ENCODE assay signal across 8 cellular contexts in the genomic region with DNA sequence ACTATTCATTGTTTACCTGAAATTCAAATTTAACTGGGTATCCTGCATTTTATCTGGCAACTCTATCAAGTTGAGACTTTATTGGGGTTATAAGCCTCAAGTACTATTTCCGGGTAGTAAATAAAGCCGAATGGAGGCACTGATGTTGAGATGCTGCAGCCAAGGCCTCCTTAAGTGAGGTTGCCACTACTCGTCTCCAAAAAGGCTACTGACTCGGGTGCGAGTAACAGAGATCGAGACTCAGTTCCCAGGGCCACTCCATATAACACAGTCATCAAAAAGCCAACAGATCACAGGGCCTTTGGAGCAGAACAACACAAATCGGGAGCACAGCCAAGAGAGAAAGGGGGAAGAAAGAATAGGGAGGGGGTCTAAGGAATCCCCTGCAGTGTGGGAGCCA. TPM values are rescaled to one million over a fixed set of nuclear protein-coding genes. Genes with fewer than 3 reads are reported as not detected.
DNase-seq lines count a peak whose midpoint lies in the region; ATAC-seq, FAIRE-seq and TF ChIP-seq lines count a peak whose summit lies in the region.

No MANE protein-coding gene starts in this region.

- H2AFZ ChIP-seq in HepG2 (ENCODE audit: low read length), result no peak overlapping the region

- peaks cover 0 to 1% (median 0%) of the 10 kb centered on the region in 3 donors for H3K27me3 Mint-ChIP-seq in CD14-positive monocyte (ENCODE audit: low read depth in 3 of 3)

- H3K79me2 ChIP-seq in HepG2 (ENCODE audit: insufficient read depth, low read length), result peaks cover 71% of the 10 kb centered on the region

- peak overlapping the region; percentile 84 for H3K4me2 ChIP-seq in HepG2 (ENCODE audit: low read depth, low read length)

- H3K4me3 Mint-ChIP-seq in CD14-positive monocyte, result peak overlapping the region; percentile 99 to 100

- peak overlapping the region; percentile 85 to 99 (median 99) for H3K4me3 ChIP-seq in breast epithelium
- H3K4me3 ChIP-seq in HepG2 (replicated peaks in 1 of 3; ENCODE audit: insufficient read depth in 1 of 3, low read depth in 2 of 3, low read length in 3 of 3), result peak overlapping the region; percentile 81 to 98 (median 98)
- H3K4me3 ChIP-seq in transverse colon, result peak overlapping the region; percentile 73 to 97 (median 84)

- H3K4me1 Mint-ChIP-seq in CD14-positive monocyte, result peaks cover 84% of the 10 kb centered on the region

- TF ChIP-seq POLR2A in breast epithelium (IDR thresholded peaks at IDR 0.05), result no peak
- no peak for TF ChIP-seq POLR2A in HepG2 (IDR thresholded peaks at IDR 0.05; ENCODE audit: insufficient read depth in 1 of 2, low read depth in 2 of 2, low read length in 2 of 2)
- no peak for TF ChIP-seq POLR2A in transverse colon (IDR thresholded peaks at IDR 0.05)

- peak overlapping the region; percentile 99 for H3K9ac ChIP-seq in HepG2 (ENCODE audit: insufficient read depth, low read depth, low read length)

- FAIRE-seq in HepG2 (lab: Jason Lieb, UNC), result no peak

- POLR2A ChIA-PET in HepG2 (lab: Yijun Ruan, JAX), result no interaction called here

- no peaks in the 10 kb centered on the region for H3K9me3 Mint-ChIP-seq in CD14-positive monocyte

- TF ChIP-seq CTCF in CD14-positive monocyte (IDR thresholded peaks at IDR 0.05) (no peak), breast epithelium (IDR thresholded peaks at IDR 0.05) (no peak), HepG2 (CRISPR knock-in tag; IDR thresholded peaks at IDR 0.05) (no peak), transverse colon (IDR thresholded peaks at IDR 0.05) (no peak)

- H3K9me3 ChIP-seq in KOPT-K1 (ENCODE audit: insufficient read depth, low read length, poor library complexity, severe bottlenecking) (no peaks in the 10 kb centered on the region), breast epithelium (no peaks in the 10 kb centered on the region), HepG2 (ENCODE audit: low read length) (no peaks in the 10 kb centered on the region), transverse colon (no peaks in the 10 kb centered on the region)

- 0% methylated on average over 7 of the region's 7 CpGs for WGBS in HepG2 (ENCODE audit: low lambda C conversion rate)
- 1% methylated on average over 7 of the region's 7 CpGs; no CpG with 5 or more reads in 1 of the 2 donors for WGBS in transverse colon (ENCODE audit: low coverage in 1 of 2), 2 donors

- peak overlapping the region; percentile 88 for H3K27ac ChIP-seq in KOPT-K1 (ENCODE audit: low read depth, low read length, poor library complexity, severe bottlenecking)
- peak overlapping the region; percentile 90 to 96 for H3K27ac ChIP-seq in breast epithelium
- peak overlapping the region; percentile 83 for H3K27ac ChIP-seq in HepG2 (ENCODE audit: extremely low read length, insufficient read depth, low read length)
- peak overlapping the region; percentile 87 to 97 (median 94) for H3K27ac ChIP-seq in transverse colon

- in situ Hi-C loops in HepG2 (cut with HindIII; ENCODE audit: extremely low pct_ligation_motif_present, low pct_unique_long_range_greater_than_20kb), result no loop called here
- in situ Hi-C loops in transverse colon (cut with MboI; ENCODE audit: low pct_ligation_motif_present in 1 of 4, low pct_unique_long_range_greater_than_20kb in 1 of 4, low sequenced_read_pairs in 3 of 4), result no loop called here

- peaks cover 0 to 20% of the 10 kb centered on the region in 2 donors for H3K4me1 ChIP-seq in breast epithelium
- peaks cover 43% of the 10 kb centered on the region for H3K4me1 ChIP-seq in HepG2 (ENCODE audit: insufficient read depth, low read length)
- peaks cover 7 to 33% (median 20%) of the 10 kb centered on the region in 4 donors for H3K4me1 ChIP-seq in transverse colon

- peaks cover 35% of the 10 kb centered on the region for H4K20me1 ChIP-seq in HepG2 (ENCODE audit: insufficient read depth, low read length)

- H3K27me3 ChIP-seq in breast epithelium (no peaks in the 10 kb centered on the region), HepG2 (ENCODE audit: control insufficient read depth in 1 of 2, insufficient read depth in 2 of 2, low read length in 2 of 2) (peaks cover 0 to 4% of the 10 kb centered on the region in 2 experiments; a peak in 1 of 5 replicates), transverse colon (no peaks in the 10 kb centered on the region)

- DNase-seq in CD14-positive monocyte (ENCODE audit: low spot score), result no peak
- no peak for DNase-seq in breast epithelium (ENCODE audit: low spot score in 2 of 2)
- no peak for DNase-seq in HepG2 (ENCODE audit: low spot score)
- no peak for DNase-seq in transverse colon
- DNase-seq in NCI-H748 (lab: John Stamatoyannopoulos, UW; ENCODE audit: unreplicated experiment), result no peak
- no peak for DNase-seq in NCI-H226
- DNase-seq in AML-193 (lab: John Stamatoyannopoulos, UW), result no peak

- no peak for TF ChIP-seq EP300 in HepG2 (IDR thresholded peaks at IDR 0.05; ENCODE audit: low read depth in 2 of 2, low read length in 2 of 2)
- no peak for TF ChIP-seq EP300 in HepG2 (CRISPR knock-in tag; IDR thresholded peaks at IDR 0.05; ENCODE audit: borderline replicate concordance)
- no peak for TF ChIP-seq EP300 in transverse colon (IDR thresholded peaks at IDR 0.05; ENCODE audit: low read depth)

- BruUV-seq in HepG2 (replicated peaks; lab: Mats Ljungman, UMichigan), result no TSS peak

- H3K27ac Mint-ChIP-seq in CD14-positive monocyte, result peak overlapping the region; percentile 97 to 100 (median 100)

- H3K36me3 ChIP-seq in KOPT-K1 (ENCODE audit: insufficient read depth, low read length) (peaks cover 68% of the 10 kb centered on the region), breast epithelium (peaks cover 4% of the 10 kb centered on the region), HepG2 (replicated peaks in 1 of 2; ENCODE audit: control insufficient read depth in 1 of 2, insufficient read depth in 2 of 2, low read length in 2 of 2) (peaks cover 11 to 41% of the 10 kb centered on the region in 2 experiments), transverse colon (peaks cover 0 to 23% (median 10%) of the 10 kb centered on the region in 4 donors)

- no peak for TF ChIP-seq RAD21 in HepG2 (CRISPR knock-in tag; IDR thresholded peaks at IDR 0.05)

- no peak; the same call in 2 of the 3 replicates for ATAC-seq in HepG2

- H3K36me3 Mint-ChIP-seq in CD14-positive monocyte, result peaks cover 33 to 39% of the 10 kb centered on the region in 2 donors

- intact Hi-C loops in CD14-positive monocyte (cut with micrococcal nuclease) (loop anchor here (5.0 to 10.0 kb wide), 3 partner anchors 55 to 418 kb away; partner anchors contain the start of genes PEX19 (in 2 of the 2) and TAGLN2 (in 1 of the 2)), breast epithelium (cut with DNase I; ENCODE audit: low total_unique reads) (no loop called here), HepG2 (cut with micrococcal nuclease; ENCODE audit: unreplicated experiment) (no loop called here), transverse colon (cut with DNase I; ENCODE audit: low total_unique reads) (no loop called here)

- CTCF ChIA-PET in HepG2 (lab: Yijun Ruan, JAX; ENCODE audit: low intra/inter-chr PET ratio, low total read pairs), result no interaction called here

RNA-seq across cellular contexts. Expression of gene COPA, which starts 0.5 kb away (rescaled TPM):
- polyA plus RNA-seq in CD14-positive monocyte (100 to 1,000 TPM; 195 to 199 TPM), HepG2 (2011; rRNA removed) (166 and 197 TPM in 2 replicates)
- total RNA-seq in breast epithelium (100 to 1,000 TPM; 138 to 170 (median 153) TPM), HepG2 (2016; rRNA removed; fragmentation: Illumina TruSeq; extraction: Trizol) (160 and 218 TPM in 2 replicates), transverse colon (100 to 1,000 TPM in 3 of 4 donors, 10 to 100 TPM in 1; 98.7 to 152 (median 119) TPM)
- 14.4 and 14.5 TPM in 2 replicates for total RNA-seq in HepG2 (2016; cell fraction: cytosol; rRNA removed; fragmentation: Illumina TruSeq; extraction: Trizol; ENCODE audit: low read depth)
- 161 and 205 TPM in 2 replicates for total RNA-seq in HepG2 (2016; cell fraction: insoluble cytoplasmic fraction; rRNA removed; fragmentation: Illumina TruSeq; extraction: Trizol)
- 31.4 and 36.0 TPM in 2 replicates for total RNA-seq in HepG2 (2016; cell fraction: membrane; rRNA removed; fragmentation: Illumina TruSeq; extraction: Trizol)
- total RNA-seq in HepG2 (2016; cell fraction: nucleus; rRNA removed; fragmentation: Illumina TruSeq; extraction: Trizol), result 137 and 150 TPM in 2 replicates
- polyA plus RNA-seq in HepG2 (2011; cell fraction: cytosol; rRNA removed), result 164 and 170 TPM in 2 replicates
- polyA plus RNA-seq in HepG2 (2011; cell fraction: nucleus; rRNA removed), result 117 and 120 TPM in 2 replicates
- 122 and 147 TPM in 2 replicates for polyA plus RNA-seq in HepG2 (2012)
- polyA plus RNA-seq in HepG2 (2016; cell fraction: cytosol; fragmentation: Illumina TruSeq; extraction: Trizol; ENCODE audit: low read depth), result 7.6 and 8.5 TPM in 2 replicates
- polyA plus RNA-seq in HepG2 (2016; cell fraction: insoluble cytoplasmic fraction; fragmentation: Illumina TruSeq; extraction: Trizol; ENCODE audit: low read depth), result 143 and 144 TPM in 2 replicates
- polyA plus RNA-seq in HepG2 (2016; cell fraction: membrane; fragmentation: Illumina TruSeq; extraction: Trizol; ENCODE audit: low read depth), result 17.9 and 21.8 TPM in 2 replicates
- polyA plus RNA-seq in HepG2 (2016; cell fraction: nucleus; fragmentation: Illumina TruSeq; extraction: Trizol; ENCODE audit: insufficient read depth, low read depth), result 123 and 142 TPM in 2 replicates
- 386 and 397 TPM in 2 replicates for polyA minus RNA-seq in HepG2 (2011; rRNA and poly(A)+ RNA removed; ENCODE audit: low replicate concordance)
- polyA minus RNA-seq in HepG2 (2011; cell fraction: cytosol; rRNA and poly(A)+ RNA removed), result 242 and 256 TPM in 2 replicates
- 217 and 255 TPM in 2 replicates for polyA minus RNA-seq in HepG2 (2011; cell fraction: nucleus; rRNA and poly(A)+ RNA removed)

RNA-seq across cellular contexts. Expression of gene NCSTN, which starts 0.7 kb away (rescaled TPM):
- polyA plus RNA-seq in CD14-positive monocyte (100 to 1,000 TPM; 125 to 145 TPM), HepG2 (2011; rRNA removed) (247 and 281 TPM in 2 replicates)
- total RNA-seq in breast epithelium (10 to 100 TPM; 66.4 to 83.5 (median 76.0) TPM), HepG2 (2016; rRNA removed; fragmentation: Illumina TruSeq; extraction: Trizol) (27.0 and 44.2 TPM in 2 replicates), transverse colon (100 to 1,000 TPM in 1 of 4 donors, 10 to 100 TPM in 3; 30.6 to 101 (median 67.3) TPM)
- 6.0 and 7.0 TPM in 2 replicates for total RNA-seq in HepG2 (2016; cell fraction: cytosol; rRNA removed; fragmentation: Illumina TruSeq; extraction: Trizol; ENCODE audit: low read depth)
- 27.8 and 48.2 TPM in 2 replicates for total RNA-seq in HepG2 (2016; cell fraction: insoluble cytoplasmic fraction; rRNA removed; fragmentation: Illumina TruSeq; extraction: Trizol)
- 10.0 and 11.6 TPM in 2 replicates for total RNA-seq in HepG2 (2016; cell fraction: membrane; rRNA removed; fragmentation: Illumina TruSeq; extraction: Trizol)
- total RNA-seq in HepG2 (2016; cell fraction: nucleus; rRNA removed; fragmentation: Illumina TruSeq; extraction: Trizol), result 73.4 and 88.5 TPM in 2 replicates
- polyA plus RNA-seq in HepG2 (2011; cell fraction: cytosol; rRNA removed), result 199 and 230 TPM in 2 replicates
- polyA plus RNA-seq in HepG2 (2011; cell fraction: nucleus; rRNA removed), result 168 and 185 TPM in 2 replicates
- polyA plus RNA-seq in HepG2 (2012), result 96.6 and 115 TPM in 2 replicates
- 5.4 and 7.2 TPM in 2 replicates for polyA plus RNA-seq in HepG2 (2016; cell fraction: cytosol; fragmentation: Illumina TruSeq; extraction: Trizol; ENCODE audit: low read depth)
- 27.4 and 35.6 TPM in 2 replicates for polyA plus RNA-seq in HepG2 (2016; cell fraction: insoluble cytoplasmic fraction; fragmentation: Illumina TruSeq; extraction: Trizol; ENCODE audit: low read depth)
- polyA plus RNA-seq in HepG2 (2016; cell fraction: membrane; fragmentation: Illumina TruSeq; extraction: Trizol; ENCODE audit: low read depth), result 12.5 and 18.3 TPM in 2 replicates
- 159 TPM in 2 replicates for polyA plus RNA-seq in HepG2 (2016; cell fraction: nucleus; fragmentation: Illumina TruSeq; extraction: Trizol; ENCODE audit: insufficient read depth, low read depth)
- polyA minus RNA-seq in HepG2 (2011; rRNA and poly(A)+ RNA removed; ENCODE audit: low replicate concordance), result 236 and 291 TPM in 2 replicates
- 87.7 and 123 TPM in 2 replicates for polyA minus RNA-seq in HepG2 (2011; cell fraction: cytosol; rRNA and poly(A)+ RNA removed)
- polyA minus RNA-seq in HepG2 (2011; cell fraction: nucleus; rRNA and poly(A)+ RNA removed), result 110 and 114 TPM in 2 replicates

RNA-seq across cellular contexts. Expression of gene NHLH1, which starts 24.4 kb away (rescaled TPM):
- polyA plus RNA-seq in CD14-positive monocyte (not detected), HepG2 (2011; rRNA removed) (0.44 and 0.57 TPM in 2 replicates)
- total RNA-seq in breast epithelium (under 1 TPM in 1 of 3 donors, not detected in 2; 0.15 TPM), HepG2 (2016; rRNA removed; fragmentation: Illumina TruSeq; extraction: Trizol) (0.11 TPM in 1 of 2 replicates, not detected in the other), transverse colon (not detected)
- total RNA-seq in HepG2 (2016; cell fraction: cytosol; rRNA removed; fragmentation: Illumina TruSeq; extraction: Trizol; ENCODE audit: low read depth), result not detected in 2 replicates
- not detected in 2 replicates for total RNA-seq in HepG2 (2016; cell fraction: insoluble cytoplasmic fraction; rRNA removed; fragmentation: Illumina TruSeq; extraction: Trizol)
- total RNA-seq in HepG2 (2016; cell fraction: membrane; rRNA removed; fragmentation: Illumina TruSeq; extraction: Trizol), result not detected in 2 replicates
- total RNA-seq in HepG2 (2016; cell fraction: nucleus; rRNA removed; fragmentation: Illumina TruSeq; extraction: Trizol), result 0.19 and 0.22 TPM in 2 replicates
- polyA plus RNA-seq in HepG2 (2011; cell fraction: cytosol; rRNA removed), result 0.15 and 0.19 TPM in 2 replicates
- polyA plus RNA-seq in HepG2 (2011; cell fraction: nucleus; rRNA removed), result 0.93 and 1.1 TPM in 2 replicates
- 0.19 and 0.24 TPM in 2 replicates for polyA plus RNA-seq in HepG2 (2012)
- polyA plus RNA-seq in HepG2 (2016; cell fraction: cytosol; fragmentation: Illumina TruSeq; extraction: Trizol; ENCODE audit: low read depth), result 0.05 TPM in 1 of 2 replicates, not detected in the other
- polyA plus RNA-seq in HepG2 (2016; cell fraction: insoluble cytoplasmic fraction; fragmentation: Illumina TruSeq; extraction: Trizol; ENCODE audit: low read depth), result 0.12 TPM in 1 of 2 replicates, not detected in the other
- polyA plus RNA-seq in HepG2 (2016; cell fraction: membrane; fragmentation: Illumina TruSeq; extraction: Trizol; ENCODE audit: low read depth), result not detected in 2 replicates
- polyA plus RNA-seq in HepG2 (2016; cell fraction: nucleus; fragmentation: Illumina TruSeq; extraction: Trizol; ENCODE audit: insufficient read depth, low read depth), result 1.00 and 1.1 TPM in 2 replicates
- 0.52 and 1.1 TPM in 2 replicates for polyA minus RNA-seq in HepG2 (2011; rRNA and poly(A)+ RNA removed; ENCODE audit: low replicate concordance)
- polyA minus RNA-seq in HepG2 (2011; cell fraction: cytosol; rRNA and poly(A)+ RNA removed), result not detected in 2 replicates
- polyA minus RNA-seq in HepG2 (2011; cell fraction: nucleus; rRNA and poly(A)+ RNA removed), result 0.62 and 0.77 TPM in 2 replicates

RNA-seq across cellular contexts. Expression of gene PEX19, which starts 57.6 kb away (rescaled TPM):
- polyA plus RNA-seq in CD14-positive monocyte (10 to 100 TPM; 37.4 to 38.2 TPM), HepG2 (2011; rRNA removed) (48.3 and 51.8 TPM in 2 replicates)
- total RNA-seq in breast epithelium (100 to 1,000 TPM in 1 of 3 donors, 10 to 100 TPM in 2; 58.7 to 136 (median 80.1) TPM), HepG2 (2016; rRNA removed; fragmentation: Illumina TruSeq; extraction: Trizol) (47.0 and 81.9 TPM in 2 replicates), transverse colon (10 to 100 TPM; 22.1 to 50.8 (median 32.8) TPM)
- total RNA-seq in HepG2 (2016; cell fraction: cytosol; rRNA removed; fragmentation: Illumina TruSeq; extraction: Trizol; ENCODE audit: low read depth), result 5.1 and 6.3 TPM in 2 replicates
- 44.9 and 86.0 TPM in 2 replicates for total RNA-seq in HepG2 (2016; cell fraction: insoluble cytoplasmic fraction; rRNA removed; fragmentation: Illumina TruSeq; extraction: Trizol)
- 19.1 and 20.5 TPM in 2 replicates for total RNA-seq in HepG2 (2016; cell fraction: membrane; rRNA removed; fragmentation: Illumina TruSeq; extraction: Trizol)
- 28.9 and 32.0 TPM in 2 replicates for total RNA-seq in HepG2 (2016; cell fraction: nucleus; rRNA removed; fragmentation: Illumina TruSeq; extraction: Trizol)
- 34.9 and 46.4 TPM in 2 replicates for polyA plus RNA-seq in HepG2 (2011; cell fraction: cytosol; rRNA removed)
- polyA plus RNA-seq in HepG2 (2011; cell fraction: nucleus; rRNA removed), result 23.3 and 28.0 TPM in 2 replicates
- 38.3 and 48.7 TPM in 2 replicates for polyA plus RNA-seq in HepG2 (2012)
- 5.2 and 6.2 TPM in 2 replicates for polyA plus RNA-seq in HepG2 (2016; cell fraction: cytosol; fragmentation: Illumina TruSeq; extraction: Trizol; ENCODE audit: low read depth)
- polyA plus RNA-seq in HepG2 (2016; cell fraction: insoluble cytoplasmic fraction; fragmentation: Illumina TruSeq; extraction: Trizol; ENCODE audit: low read depth), result 84.0 and 84.9 TPM in 2 replicates
- 12.8 and 14.7 TPM in 2 replicates for polyA plus RNA-seq in HepG2 (2016; cell fraction: membrane; fragmentation: Illumina TruSeq; extraction: Trizol; ENCODE audit: low read depth)
- 30.0 and 35.6 TPM in 2 replicates for polyA plus RNA-seq in HepG2 (2016; cell fraction: nucleus; fragmentation: Illumina TruSeq; extraction: Trizol; ENCODE audit: insufficient read depth, low read depth)
- polyA minus RNA-seq in HepG2 (2011; rRNA and poly(A)+ RNA removed; ENCODE audit: low replicate concordance), result 56.5 and 59.3 TPM in 2 replicates
- polyA minus RNA-seq in HepG2 (2011; cell fraction: cytosol; rRNA and poly(A)+ RNA removed), result 28.6 and 31.3 TPM in 2 replicates
- polyA minus RNA-seq in HepG2 (2011; cell fraction: nucleus; rRNA and poly(A)+ RNA removed), result 48.5 and 69.5 TPM in 2 replicates

RNA-seq across cellular contexts. Expression of gene VANGL2, which starts 57.8 kb away (rescaled TPM):
- polyA plus RNA-seq in CD14-positive monocyte (not detected), HepG2 (2011; rRNA removed) (0.09 and 0.18 TPM in 2 replicates)
- total RNA-seq in breast epithelium (1 to 10 TPM in 2 of 3 donors, under 1 TPM in 1; 0.48 to 7.6 (median 5.6) TPM), HepG2 (2016; rRNA removed; fragmentation: Illumina TruSeq; extraction: Trizol) (not detected in 2 replicates), transverse colon (1 to 10 TPM in 3 of 4 donors, under 1 TPM in 1; 0.20 to 3.7 (median 2.7) TPM)
- not detected in 2 replicates for total RNA-seq in HepG2 (2016; cell fraction: cytosol; rRNA removed; fragmentation: Illumina TruSeq; extraction: Trizol; ENCODE audit: low read depth)
- 0.02 TPM in 1 of 2 replicates, not detected in the other for total RNA-seq in HepG2 (2016; cell fraction: insoluble cytoplasmic fraction; rRNA removed; fragmentation: Illumina TruSeq; extraction: Trizol)
- total RNA-seq in HepG2 (2016; cell fraction: membrane; rRNA removed; fragmentation: Illumina TruSeq; extraction: Trizol), result 0.03 TPM in 1 of 2 replicates, not detected in the other
- total RNA-seq in HepG2 (2016; cell fraction: nucleus; rRNA removed; fragmentation: Illumina TruSeq; extraction: Trizol), result 0.16 TPM in 1 of 2 replicates, not detected in the other
- 0.11 and 0.12 TPM in 2 replicates for polyA plus RNA-seq in HepG2 (2011; cell fraction: cytosol; rRNA removed)
- polyA plus RNA-seq in HepG2 (2011; cell fraction: nucleus; rRNA removed), result 0.16 and 0.21 TPM in 2 replicates
- 0.09 TPM in 1 of 2 replicates, not detected in the other for polyA plus RNA-seq in HepG2 (2012)
- polyA plus RNA-seq in HepG2 (2016; cell fraction: cytosol; fragmentation: Illumina TruSeq; extraction: Trizol; ENCODE audit: low read depth), result not detected in 2 replicates
- not detected in 2 replicates for polyA plus RNA-seq in HepG2 (2016; cell fraction: insoluble cytoplasmic fraction; fragmentation: Illumina TruSeq; extraction: Trizol; ENCODE audit: low read depth)
- polyA plus RNA-seq in HepG2 (2016; cell fraction: membrane; fragmentation: Illumina TruSeq; extraction: Trizol; ENCODE audit: low read depth), result 0.03 TPM in 1 of 2 replicates, not detected in the other
- 0.11 TPM in 2 replicates for polyA plus RNA-seq in HepG2 (2016; cell fraction: nucleus; fragmentation: Illumina TruSeq; extraction: Trizol; ENCODE audit: insufficient read depth, low read depth)
- polyA minus RNA-seq in HepG2 (2011; rRNA and poly(A)+ RNA removed; ENCODE audit: low replicate concordance), result 0.10 TPM in 1 of 2 replicates, not detected in the other
- polyA minus RNA-seq in HepG2 (2011; cell fraction: cytosol; rRNA and poly(A)+ RNA removed), result not detected in 2 replicates
- polyA minus RNA-seq in HepG2 (2011; cell fraction: nucleus; rRNA and poly(A)+ RNA removed), result 0.13 TPM in 1 of 2 replicates, not detected in the other

Comparison
In these comparisons a context has a peak if more than half of its experiments do, and no peak if none do; other contexts are left out.
1. intact Hi-C loops: an anchor here in CD14-positive monocyte (5.0 to 10.0 kb wide); none called in breast epithelium, HepG2 and transverse colon.